ENCODE assay signal across 23 cellular contexts in genomic region chr1:173128737-173129136, GRCh38.
"Had no signal": no experiment of that assay in that cellular context is flagged by ENCODE, and none has a peak within 500 bp of the region (broad histone marks: within the 10 kb centered on the region; RNA-seq: fewer than 3 reads in every experiment).

No MANE protein-coding gene starts in this region.

- H3K27ac ChIP-seq: dorsolateral prefrontal cortex, left ventricle myocardium inferior, prostate gland, SJSA1, skin epidermis, tibial nerve, uterus, VCaP had no signal

- H3K36me3 Mint-ChIP-seq: activated CD8-positive, alpha-beta memory T cell treated with anti-CD3 and anti-CD28 coated beads, Interleukin-2, amount 10 ng/mL, durations not matched to agents 7 days and 5 days had no signal

- H3K4me1 ChIP-seq: prostate gland, SJSA1, tibial nerve, uterus had no signal

- ATAC-seq: activated CD8-positive, alpha-beta memory T cell treated with anti-CD3 and anti-CD28 coated beads, Interleukin-2, amount 10 ng/mL, durations not matched to agents 7 days and 5 days; right cardiac atrium; stimulated activated naive CD8-positive, alpha-beta T cell treated with anti-CD3 and anti-CD28 coated beads, Interleukin-15, Interleukin-2, amounts not matched to agents 100 U/mL and 50 U/mL, for 24 hours had no signal

- H3K4me1 Mint-ChIP-seq: activated CD8-positive, alpha-beta memory T cell treated with anti-CD3 and anti-CD28 coated beads, Interleukin-2, amount 10 ng/mL, durations not matched to agents 7 days and 5 days; activated naive CD8-positive, alpha-beta T cell treated with anti-CD3 and anti-CD28 coated beads, Interleukin-2, amount 10 ng/mL, durations not matched to agents 7 days and 5 days had no signal

- H3K27me3 ChIP-seq: dorsolateral prefrontal cortex, SJSA1, tibial nerve, uterus had no signal

- H3K27ac Mint-ChIP-seq: activated CD8-positive, alpha-beta memory T cell treated with anti-CD3 and anti-CD28 coated beads, Interleukin-2, amount 10 ng/mL, durations not matched to agents 7 days and 5 days; activated naive CD8-positive, alpha-beta T cell treated with anti-CD3 and anti-CD28 coated beads, Interleukin-2, amount 10 ng/mL, durations not matched to agents 7 days and 5 days; activated T-helper 2 cell treated with anti-CD3 and anti-CD28 coated beads, Interferon-gamma antibody, Interleukin-2, Interleukin-4, amounts not matched to agents 10 μg/mL and 5 μg/mL and 100 μg/mL, durations not matched to agents 14 hours and 24 hours and 36 hours; nephron progenitor cell had no signal

- H3K27me3 Mint-ChIP-seq: activated CD8-positive, alpha-beta memory T cell treated with anti-CD3 and anti-CD28 coated beads, Interleukin-2, amount 10 ng/mL, durations not matched to agents 7 days and 5 days; activated naive CD8-positive, alpha-beta T cell treated with anti-CD3 and anti-CD28 coated beads, Interleukin-2, amount 10 ng/mL, durations not matched to agents 7 days and 5 days had no signal

- H3K36me3 ChIP-seq: left ventricle myocardium inferior, prostate gland, SJSA1, tibial nerve, uterus had no signal

- H3K9me3 ChIP-seq: prostate gland, SJSA1, tibial nerve, uterus had no signal

- DNase-seq: activated CD4-positive, alpha-beta T cell treated with anti-CD3 and anti-CD28 coated beads, Interleukin-2, amount 50 U/mL, for 48 hours; activated CD8-positive, alpha-beta memory T cell treated with anti-CD3 and anti-CD28 coated beads, Interleukin-2, amount 10 ng/mL, durations not matched to agents 7 days and 5 days; activated naive CD4-positive, alpha-beta T cell treated with Interleukin-2 at 50 U/mL for 16 hours; activated naive CD8-positive, alpha-beta T cell treated with anti-CD3 and anti-CD28 coated beads, Interleukin-2, amount 10 ng/mL, durations not matched to agents 7 days and 5 days; activated T-cell treated with anti-CD3 and anti-CD28 coated beads, Interleukin-2, amount 50 U/mL, for 1 hour; amygdala; caudate nucleus; dorsolateral prefrontal cortex; islet precursor cell; left ventricle myocardium inferior; mesendoderm; nephron progenitor cell; occipital lobe; right cardiac atrium; stimulated activated naive CD8-positive, alpha-beta T cell treated with anti-CD3 and anti-CD28 coated beads, Interleukin-15, Interleukin-2, amounts not matched to agents 100 U/mL and 50 U/mL, for 24 hours; T-helper 2 cell; uterus had no signal

- H3K4me3 Mint-ChIP-seq: activated CD8-positive, alpha-beta memory T cell treated with anti-CD3 and anti-CD28 coated beads, Interleukin-2, amount 10 ng/mL, durations not matched to agents 7 days and 5 days; activated naive CD8-positive, alpha-beta T cell treated with anti-CD3 and anti-CD28 coated beads, Interleukin-2, amount 10 ng/mL, durations not matched to agents 7 days and 5 days; nephron progenitor cell had no signal

- H3K9me3 Mint-ChIP-seq: activated T-helper 2 cell treated with anti-CD3 and anti-CD28 coated beads, Interferon-gamma antibody, Interleukin-2, Interleukin-4, amounts not matched to agents 10 μg/mL and 5 μg/mL and 100 μg/mL, durations not matched to agents 14 hours and 24 hours and 36 hours had no signal

- H3K4me3 ChIP-seq: dorsolateral prefrontal cortex, left ventricle myocardium inferior, prostate gland, SJSA1, skin epidermis, tibial nerve, uterus had no signal
